ENCODE assay signal across 8 cellular contexts in the genomic region with DNA sequence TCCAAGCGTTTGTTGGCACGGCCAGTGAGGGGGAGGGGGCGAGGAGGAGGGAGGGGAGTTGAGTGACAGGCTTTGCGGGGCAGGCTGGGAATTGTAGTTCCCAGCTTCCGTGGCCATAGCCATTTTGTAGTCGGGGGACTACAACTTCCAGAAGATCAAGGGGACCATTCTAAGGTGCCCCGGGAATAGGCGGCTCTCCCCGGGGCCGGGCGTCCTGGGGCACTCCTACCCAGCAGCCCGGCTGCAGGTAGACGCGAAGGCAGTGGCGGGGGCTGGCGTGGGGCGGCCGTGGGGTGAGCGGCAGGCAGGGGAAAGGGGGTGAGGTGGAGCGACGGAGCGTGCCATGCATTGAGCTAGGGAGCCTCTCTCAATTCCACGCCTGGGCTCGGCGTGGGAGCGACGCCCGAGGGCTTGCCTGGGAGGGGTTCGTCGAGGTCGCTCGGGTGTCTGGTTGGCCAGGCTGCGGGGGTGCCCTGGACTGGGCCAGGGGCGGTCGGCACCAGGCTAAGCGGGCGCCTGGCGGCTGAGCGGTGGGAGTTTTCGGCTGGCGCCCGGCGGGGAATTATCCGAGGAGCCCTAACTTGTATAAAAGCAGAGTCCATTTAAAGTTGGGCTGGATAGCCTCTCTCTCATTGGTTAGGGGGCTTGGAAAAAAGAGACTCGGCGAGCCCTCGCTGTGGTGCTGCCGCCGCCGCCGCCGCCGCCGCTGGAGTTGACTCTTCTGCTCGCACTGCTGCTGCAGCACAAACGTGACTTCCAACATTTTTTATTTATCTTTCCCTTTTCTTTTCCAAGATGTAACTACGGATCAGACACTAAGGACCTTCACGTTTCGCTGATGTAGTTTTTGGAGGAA. TPM values are rescaled to one million over a fixed set of nuclear protein-coding genes. Genes with fewer than 3 reads are reported as not detected.
DNase-seq lines count a peak whose midpoint lies in the region; ATAC-seq and TF ChIP-seq lines count a peak whose summit lies in the region.

A gene (plus strand): TSS at position 709 of the 856 bp plus-strand sequence. CDS start 471 bp downstream, outside the sequence.

- CTCF ChIA-PET in activated CD4-positive, alpha-beta T cell treated with anti-CD3 and anti-CD28 coated beads, Interleukin-2, amount 10 ng/mL, durations not matched to agents 7 days and 5 days (lab: Charles Lee), result interaction anchor here (0.8 to 0.9 kb wide), 2 partner anchors 78 to 193 kb away, joined by 3 to 5 read pairs; no protein-coding TSS in a partner anchor

- H3K4me3 Mint-ChIP-seq in activated CD4-positive, alpha-beta T cell treated with anti-CD3 and anti-CD28 coated beads, Interleukin-2, amount 10 ng/mL, durations not matched to agents 7 days and 5 days, result peak within 1 kb of the TSS; percentile 99

- ATAC-seq in GM19351 (IDR thresholded peaks at IDR 0.05; ENCODE audit: unreplicated experiment), result peak; percentile 51
- ATAC-seq in HG03520 (IDR thresholded peaks at IDR 0.05; ENCODE audit: unreplicated experiment), result peak; percentile 45

- peaks cover 25% of the 10 kb centered on the region for H3K4me1 Mint-ChIP-seq in activated CD4-positive, alpha-beta T cell treated with anti-CD3 and anti-CD28 coated beads, Interleukin-2, amount 10 ng/mL, durations not matched to agents 7 days and 5 days

- peaks cover 2% of the 10 kb centered on the region for H3K36me3 Mint-ChIP-seq in activated CD4-positive, alpha-beta T cell treated with anti-CD3 and anti-CD28 coated beads, Interleukin-2, amount 10 ng/mL, durations not matched to agents 7 days and 5 days (ENCODE audit: low read depth)

- TF ChIP-seq CTCF in coronary artery (IDR thresholded peaks at IDR 0.05), result no peak

- peak within 1 kb of the TSS; percentile 79 to 98 for H3K27ac ChIP-seq in coronary artery

- peak within 1 kb of the TSS; percentile 86 for H3K4me3 ChIP-seq in coronary artery

- peak within 1 kb of the TSS; percentile 97 for H3K27ac Mint-ChIP-seq in activated CD4-positive, alpha-beta T cell treated with anti-CD3 and anti-CD28 coated beads, Interleukin-2, amount 10 ng/mL, durations not matched to agents 7 days and 5 days

- POLR2A ChIA-PET in activated CD4-positive, alpha-beta T cell treated with anti-CD3 and anti-CD28 coated beads, Interleukin-2, amount 10 ng/mL, durations not matched to agents 7 days and 5 days (lab: Charles Lee), result no interaction called here

- peak; percentile 95 to 100 (median 98) for DNase-seq in C1 segment of cervical spinal cord (lab: John Stamatoyannopoulos, UW)
- DNase-seq in NCI-H69 (lab: John Stamatoyannopoulos, UW), result peak; percentile 99
- DNase-seq in activated CD4-positive, alpha-beta T cell treated with anti-CD3 and anti-CD28 coated beads, Interleukin-2, amount 10 ng/mL, durations not matched to agents 7 days and 5 days, result peak; percentile 97
- peak; percentile 99 for DNase-seq in coronary artery (ENCODE audit: low spot score)
- DNase-seq in left kidney (ENCODE audit: low read depth, low spot score), result peak; percentile 99
- DNase-seq in stimulated activated CD4-positive, alpha-beta T cell treated with anti-CD3 and anti-CD28 coated beads, Interleukin-1b, Interleukin-23, amount 100 ng/mL, for 48 hours, result peak; percentile 97

- H3K27me3 Mint-ChIP-seq in activated CD4-positive, alpha-beta T cell treated with anti-CD3 and anti-CD28 coated beads, Interleukin-2, amount 10 ng/mL, durations not matched to agents 7 days and 5 days, result no peaks in the 10 kb centered on the region

- H3K9me3 Mint-ChIP-seq in activated CD4-positive, alpha-beta T cell treated with anti-CD3 and anti-CD28 coated beads, Interleukin-2, amount 10 ng/mL, durations not matched to agents 7 days and 5 days, result no peaks in the 10 kb centered on the region

RNA-seq across cellular contexts. Expression of the gene that starts here (rescaled TPM):
- 10 to 100 TPM; 27.5 to 27.6 TPM for total RNA-seq in activated CD4-positive, alpha-beta T cell treated with anti-CD3 and anti-CD28 coated beads, Interleukin-2, amount 10 ng/mL, durations not matched to agents 7 days and 5 days

Comparison
In these comparisons a context has a peak if more than half of its experiments do, and no peak if none do; other contexts are left out.
1. Peak in every context shown above with its lines: DNase-seq, ATAC-seq, H3K4me3 ChIP-seq and H3K27ac ChIP-seq.